ENCODE assay signal across 11 cellular contexts in genomic region chr22:22148905-22149304, GRCh38.
"Had no signal": no experiment of that assay in that cellular context is flagged by ENCODE, and none has a peak within 500 bp of the region (broad histone marks: within the 10 kb centered on the region; RNA-seq: fewer than 3 reads in every experiment).

No MANE protein-coding gene starts in this region.

- H2AFZ ChIP-seq: GM23248, GM23338 had no signal

- H3K4me2 ChIP-seq: GM23338 had no signal

- H3K9me3 ChIP-seq: HAP-1 had no signal

- H3K9ac ChIP-seq: GM23248 had no signal

- H3K4me3 ChIP-seq: GM23248, GM23338, HAP-1 had no signal

- H3K27ac ChIP-seq: GM23248 had no signal

- FAIRE-seq: H1, H54 had no signal

- H3K36me3 ChIP-seq: HAP-1 had no signal

- H3K4me1 ChIP-seq: HAP-1 had no signal

- DNase-seq: GM23248, GOT3, H7, H9, HCEC 1CT, HFFc6 had no signal

- ATAC-seq: GM23338, HCT116 had no signal
